Comparison of ENCODE assay signal across 32 cellular contexts in genomic region chr2:82524826-82525225, GRCh38.
"Had no signal": no experiment of that assay in that cellular context is flagged by ENCODE, and none has a peak within 500 bp of the region (broad histone marks: within the 10 kb centered on the region; RNA-seq: fewer than 3 reads in every experiment).

No MANE protein-coding gene starts in this region.

- ATAC-seq: activated naive CD8-positive, alpha-beta T cell treated with anti-CD3 and anti-CD28 coated beads, Interleukin-2, amount 50 U/mL, for 24 hours; activated T-cell treated with anti-CD3 and anti-CD28 coated beads, Interleukin-2, amount 50 U/mL, for 72 hours; body of pancreas had no signal

- FAIRE-seq: astrocyte, bronchial epithelial cell had no signal

- H3K36me3 ChIP-seq: adrenal gland, ascending aorta, brain microvascular endothelial cell, breast epithelium, cardiac muscle cell had no signal

- H3K27me3 ChIP-seq: adrenal gland, ascending aorta, body of pancreas, brain microvascular endothelial cell, breast epithelium, cardiac muscle cell had no signal

- H3K27ac ChIP-seq: adrenal gland, ascending aorta, body of pancreas, brain microvascular endothelial cell, breast epithelium, cardiac muscle cell had no signal

- DNase-seq: activated effector memory CD4-positive, alpha-beta T cell treated with anti-CD3 and anti-CD28 coated beads, Interleukin-2, amount 50 U/mL, for 16 hours; activated effector memory CD4-positive, alpha-beta T cell treated with Interleukin-2 at 50 U/mL for 16 hours; activated gamma-delta T cell; activated gamma-delta T cell treated with Interleukin-2 at 50 U/mL for 16 hours; activated naive CD4-positive, alpha-beta T cell; activated naive CD4-positive, alpha-beta T cell treated with anti-CD3 and anti-CD28 coated beads for 36 hours; activated naive CD4-positive, alpha-beta T cell treated with anti-CD3 and anti-CD28 coated beads, Interleukin-2, amount 10 ng/mL, durations not matched to agents 7 days and 5 days; activated naive CD4-positive, alpha-beta T cell treated with anti-CD3 and anti-CD28 coated beads, Interleukin-2, amount 50 U/mL, for 16 hours; activated naive CD4-positive, alpha-beta T cell treated with Interleukin-2 at 50 U/mL for 16 hours; activated naive CD8-positive, alpha-beta T cell treated with anti-CD3 and anti-CD28 coated beads for 36 hours; activated naive CD8-positive, alpha-beta T cell treated with anti-CD3 and anti-CD28 coated beads, Interleukin-2, amount 10 ng/mL, durations not matched to agents 7 days and 5 days; activated naive CD8-positive, alpha-beta T cell treated with anti-CD3 and anti-CD28 coated beads, Interleukin-2, amount 50 U/mL, for 24 hours; activated T-cell treated with anti-CD3 and anti-CD28 coated beads, Interleukin-2, amount 50 U/mL, for 1 hour; activated T-cell treated with anti-CD3 and anti-CD28 coated beads, Interleukin-2, amount 50 U/mL, for 24 hours; activated T-cell treated with anti-CD3 and anti-CD28 coated beads, Interleukin-2, amount 50 U/mL, for 4 hours; activated T-cell treated with anti-CD3 and anti-CD28 coated beads, Interleukin-2, amount 50 U/mL, for 48 hours; activated T-cell treated with anti-CD3 and anti-CD28 coated beads, Interleukin-2, amount 50 U/mL, for 72 hours; adrenal gland; amniotic stem cell; amygdala; anterior cingulate cortex; aorta; body of pancreas; brain microvascular endothelial cell; caudate nucleus; central memory CD4-positive, alpha-beta T cell; cerebellar nuclear complex had no signal

- H3K4me1 ChIP-seq: adrenal gland, ascending aorta, body of pancreas, breast epithelium had no signal

- H3K9me3 ChIP-seq: adrenal gland, ascending aorta, body of pancreas, breast epithelium had no signal

- H3K4me3 ChIP-seq: adrenal gland, ascending aorta, body of pancreas, breast epithelium, cardiac muscle cell had no signal
